ENCODE assay signal across 11 cellular contexts in the genomic region with DNA sequence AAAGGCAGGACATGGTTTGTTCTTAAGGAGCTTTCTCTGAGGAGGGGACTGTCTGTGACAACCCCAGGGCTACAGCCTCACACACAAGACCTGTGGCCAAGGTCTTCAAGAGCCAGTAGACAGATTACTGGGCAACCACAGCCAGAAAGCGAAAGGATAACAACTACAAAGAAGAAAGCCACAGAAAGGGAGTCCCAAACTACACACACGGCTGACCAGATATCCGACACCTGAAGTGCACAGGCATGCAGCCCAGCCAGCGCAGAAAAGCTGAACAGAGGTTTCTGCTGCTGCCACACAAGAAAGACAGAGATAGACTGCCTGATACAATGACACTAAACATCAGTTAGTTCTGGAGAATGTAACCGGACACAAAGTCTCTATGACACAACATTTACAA. TPM values are rescaled to one million over a fixed set of nuclear protein-coding genes. Genes with fewer than 3 reads are reported as not detected.
A peak's percentile ranks its signal among the peaks of the same experiment; 100 is the strongest.
DNase-seq lines count a peak whose midpoint lies in the region; ATAC-seq, FAIRE-seq and TF ChIP-seq lines count a peak whose summit lies in the region.
"Had no signal": no experiment of that assay in that cellular context is flagged by ENCODE, and none has a peak within 500 bp of the region (broad histone marks: within the 10 kb centered on the region; RNA-seq: fewer than 3 reads in every experiment).

No MANE protein-coding gene starts in this region.

- WGBS in testis, 2 donors, result 72 to 75% methylated on average over 5 of the region's 5 CpGs
- WGBS in transverse colon (ENCODE audit: low coverage in 1 of 2), 2 donors, result 88 to 93% methylated on average over 4 to 5 of the region's 5 CpGs

- TF ChIP-seq POLR2A in testis (IDR thresholded peaks at IDR 0.05) (no peak), transverse colon (IDR thresholded peaks at IDR 0.05) (no peak)

- H3K9me3 Mint-ChIP-seq in CD4-positive, CD25-positive, alpha-beta regulatory T cell, result no peaks in the 10 kb centered on the region
- H3K9me3 Mint-ChIP-seq in activated T-helper 17 cell treated with anti-CD3 and anti-CD28 coated beads, Interleukin-2, amount 50 U/mL, for 72 hours, result no peaks in the 10 kb centered on the region

- peaks cover 3 to 29% (median 22%) of the 10 kb centered on the region in 4 donors for H3K4me1 Mint-ChIP-seq in CD4-positive, CD25-positive, alpha-beta regulatory T cell
- H3K4me1 Mint-ChIP-seq in activated T-helper 17 cell treated with anti-CD3 and anti-CD28 coated beads, Interleukin-2, amount 50 U/mL, for 72 hours, result peaks cover 7% of the 10 kb centered on the region

- DNase-seq in CD4-positive, CD25-positive, alpha-beta regulatory T cell, result no peak
- DNase-seq in GM19239 (ENCODE audit: insufficient read length, low spot score), result peak; percentile 83
- no peak for DNase-seq in testis
- DNase-seq in NCI-H1930 (lab: John Stamatoyannopoulos, UW), result no peak
- no peak for DNase-seq in dermis blood vessel endothelial cell
- no peak for DNase-seq in transverse colon
- DNase-seq: PC-9; stimulated activated CD4-positive, alpha-beta T cell treated with anti-CD3 and anti-CD28 coated beads, Interleukin-12 subunit alpha, Interleukin-12 subunit beta, amount 100 ng/mL, for 4 hours had no signal

- FAIRE-seq in GM19239 (lab: Jason Lieb, UNC), result peak; percentile 95

- no peak for TF ChIP-seq EP300 in transverse colon (IDR thresholded peaks at IDR 0.05; ENCODE audit: low read depth)

- H3K27me3 ChIP-seq in CD4-positive, CD25-positive, alpha-beta regulatory T cell (ENCODE audit: control insufficient read depth, insufficient read depth, low read length), result no peaks in the 10 kb centered on the region
- H3K27me3 ChIP-seq in testis (no peaks in the 10 kb centered on the region), transverse colon (no peaks in the 10 kb centered on the region)

- no peaks in the 10 kb centered on the region for H3K4me1 ChIP-seq in CD4-positive, CD25-positive, alpha-beta regulatory T cell (ENCODE audit: control insufficient read depth, insufficient read depth, low read length, poor library complexity, severe bottlenecking)
- no peaks in the 10 kb centered on the region for H3K4me1 ChIP-seq in testis
- no peaks in the 10 kb centered on the region for H3K4me1 ChIP-seq in transverse colon
- H3K4me1 ChIP-seq: lower lobe of right lung had no signal

- intact Hi-C loops in testis (cut with DNase I; ENCODE audit: low total_unique reads), result no loop called here
- intact Hi-C loops in transverse colon (cut with DNase I; ENCODE audit: low total_unique reads), result no loop called here

- peak overlapping the region in 2 of 3 donors; percentile 59 to 67 for H3K27ac Mint-ChIP-seq in CD4-positive, CD25-positive, alpha-beta regulatory T cell
- H3K27ac Mint-ChIP-seq in activated T-helper 17 cell treated with anti-CD3 and anti-CD28 coated beads, Interleukin-2, amount 50 U/mL, for 72 hours, result peak overlapping the region; percentile 46

- H3K27ac ChIP-seq in CD4-positive, CD25-positive, alpha-beta regulatory T cell (ENCODE audit: insufficient read depth, low read length, poor library complexity, severe bottlenecking), result no peak overlapping the region
- H3K27ac ChIP-seq in testis (no peak overlapping the region), transverse colon (no peak overlapping the region)
- H3K27ac ChIP-seq: lower lobe of right lung, PC-9 had no signal

- peaks cover 31% of the 10 kb centered on the region for H3K36me3 Mint-ChIP-seq in CD4-positive, CD25-positive, alpha-beta regulatory T cell
- H3K36me3 Mint-ChIP-seq in activated T-helper 17 cell treated with anti-CD3 and anti-CD28 coated beads, Interleukin-2, amount 50 U/mL, for 72 hours (ENCODE audit: low read depth), result peaks cover 96% of the 10 kb centered on the region

- ATAC-seq in CD4-positive, CD25-positive, alpha-beta regulatory T cell (ENCODE audit: low read depth in 2 of 2), result no peak
- ATAC-seq in HG02973 (IDR thresholded peaks at IDR 0.05; ENCODE audit: unreplicated experiment), result peak; percentile 50
- no peak for ATAC-seq in activated T-helper 17 cell treated with anti-CD3 and anti-CD28 coated beads, Interleukin-2, amount 50 U/mL, for 72 hours (replicated peaks)
- ATAC-seq: lower lobe of right lung had no signal

- in situ Hi-C loops in transverse colon (cut with MboI; ENCODE audit: low pct_ligation_motif_present in 1 of 4, low pct_unique_long_range_greater_than_20kb in 1 of 4, low sequenced_read_pairs in 3 of 4), result no loop called here

- no peak overlapping the region for H3K4me3 Mint-ChIP-seq in CD4-positive, CD25-positive, alpha-beta regulatory T cell
- no peak overlapping the region for H3K4me3 Mint-ChIP-seq in activated T-helper 17 cell treated with anti-CD3 and anti-CD28 coated beads, Interleukin-2, amount 50 U/mL, for 72 hours

- H3K36me3 ChIP-seq in CD4-positive, CD25-positive, alpha-beta regulatory T cell (ENCODE audit: control insufficient read depth, insufficient read depth, low read length), result peaks cover 80% of the 10 kb centered on the region
- H3K36me3 ChIP-seq in testis (ENCODE audit: low read depth, missing control alignments) (no peaks in the 10 kb centered on the region), transverse colon (peaks cover 0 to 51% (median 15%) of the 10 kb centered on the region in 4 donors)

- TF ChIP-seq CTCF in testis (IDR thresholded peaks at IDR 0.05) (no peak), transverse colon (IDR thresholded peaks at IDR 0.05) (no peak)

- H3K4me3 ChIP-seq in CD4-positive, CD25-positive, alpha-beta regulatory T cell (ENCODE audit: low read depth, low read length), result no peak overlapping the region
- H3K4me3 ChIP-seq in testis (no peak overlapping the region), transverse colon (no peak overlapping the region)
- H3K4me3 ChIP-seq: lower lobe of right lung, PC-9 had no signal

- no peaks in the 10 kb centered on the region for H3K9me3 ChIP-seq in CD4-positive, CD25-positive, alpha-beta regulatory T cell (ENCODE audit: control insufficient read depth in 2 of 2, low read length in 2 of 2)
- H3K9me3 ChIP-seq in testis (no peaks in the 10 kb centered on the region), transverse colon (no peaks in the 10 kb centered on the region)
- H3K9me3 ChIP-seq: lower lobe of right lung had no signal

- no peaks in the 10 kb centered on the region for H3K27me3 Mint-ChIP-seq in CD4-positive, CD25-positive, alpha-beta regulatory T cell
- no peaks in the 10 kb centered on the region for H3K27me3 Mint-ChIP-seq in activated T-helper 17 cell treated with anti-CD3 and anti-CD28 coated beads, Interleukin-2, amount 50 U/mL, for 72 hours

RNA-seq across cellular contexts. Expression of gene NADK, which starts 21.4 kb away (rescaled TPM):
- total RNA-seq in CD4-positive, CD25-positive, alpha-beta regulatory T cell, result 52.6 TPM
- 10 to 100 TPM; 18.7 to 27.1 (median 21.2) TPM for polyA plus RNA-seq in CD4-positive, CD25-positive, alpha-beta regulatory T cell
- 10 to 100 TPM; 39.0 to 90.2 TPM for total RNA-seq in activated T-helper 17 cell treated with anti-CD3 and anti-CD28 coated beads, Interleukin-2, amount 50 U/mL, for 72 hours
- total RNA-seq in testis, result 100 to 1,000 TPM; 105 to 111 TPM
- 74.9 TPM for polyA plus RNA-seq in testis (ENCODE audit: insufficient read depth, low read depth, low replicate concordance)
- 44.6 and 52.1 TPM in 2 replicates for total RNA-seq in dermis blood vessel endothelial cell
- total RNA-seq in transverse colon, result 100 to 1,000 TPM; 129 to 191 (median 152) TPM
